In genomic region chr12:48852734-48853168, GRCh38 we compare ENCODE assay signal across 8 cellular contexts. TPM values are rescaled to one million over a fixed set of nuclear protein-coding genes. Genes with fewer than 3 reads are reported as not detected.
DNase-seq lines count a peak whose midpoint lies in the region; ATAC-seq and TF ChIP-seq lines count a peak whose summit lies in the region.

No MANE protein-coding gene starts in this region.

- H3K27ac Mint-ChIP-seq in natural killer cell: peak overlapping the region; percentile 99 to 100

- H3K9me3 Mint-ChIP-seq in natural killer cell: no peaks in the 10 kb centered on the region

- DNase-seq in GM06990 (ENCODE audit: extremely low read depth, insufficient read length) (no peak), natural killer cell (no peak), HuH-7 (ENCODE audit: low spot score) (no peak), NCI-H82 treated with DMSO at 0.1 percent for 48 hours (lab: John Stamatoyannopoulos, UW; ENCODE audit: unreplicated experiment) (no peak)

- H3K27me3 ChIP-seq in GM06990 (replicated peaks; ENCODE audit: control insufficient read depth, insufficient read depth, low read length): no peaks in the 10 kb centered on the region

- ATAC-seq in natural killer cell: no peak
- ATAC-seq in HG02678 (IDR thresholded peaks at IDR 0.05; ENCODE audit: unreplicated experiment): no peak
- no peak for ATAC-seq in HG03565 (IDR thresholded peaks at IDR 0.05; ENCODE audit: unreplicated experiment)

- H3K27me3 Mint-ChIP-seq in natural killer cell (ENCODE audit: low read depth in 2 of 2): no peaks in the 10 kb centered on the region

- H3K36me3 ChIP-seq in GM06990 (ENCODE audit: control insufficient read depth, insufficient read depth, low read length) (peaks cover 2% of the 10 kb centered on the region), KOPT-K1 (ENCODE audit: insufficient read depth, low read length) (peaks cover 31% of the 10 kb centered on the region)

- H3K27ac ChIP-seq in KOPT-K1 (ENCODE audit: low read depth, low read length, poor library complexity, severe bottlenecking): peak overlapping the region; percentile 97
- H3K27ac ChIP-seq in cingulate gyrus (ENCODE audit: low read depth, low read length): peak overlapping the region; percentile 13

- no peaks in the 10 kb centered on the region for H3K9me3 ChIP-seq in KOPT-K1 (ENCODE audit: insufficient read depth, low read length, poor library complexity, severe bottlenecking)

- peaks cover 42 to 45% of the 10 kb centered on the region in 2 donors for H3K4me1 Mint-ChIP-seq in natural killer cell

- no peak for TF ChIP-seq CTCF in GM06990 (IDR thresholded peaks at IDR 0.05; ENCODE audit: insufficient read depth, low read length, poor library complexity, severe bottlenecking)
- no peak for TF ChIP-seq CTCF in natural killer cell (IDR thresholded peaks at IDR 0.05)

- intact Hi-C loops in natural killer cell (cut with micrococcal nuclease): loop anchor here (1.0 to 2.0 kb wide), 5 partner anchors 14 to 136 kb away; partner anchors contain the start of gene WNT1

- H3K4me3 ChIP-seq in GM06990 (replicated peaks; ENCODE audit: low read depth, low read length): peak overlapping the region; percentile 97

- H3K36me3 Mint-ChIP-seq in natural killer cell: no peaks in the 10 kb centered on the region

- H3K4me3 Mint-ChIP-seq in natural killer cell: peak overlapping the region; percentile 100

RNA-seq across cellular contexts. Expression of gene DDX23, which starts 0.8 kb away (rescaled TPM):
- 100 to 1,000 TPM in 2 of 3 donors, 10 to 100 TPM in 1; 96.0 to 123 (median 104) TPM for total RNA-seq in natural killer cell

RNA-seq across cellular contexts. Expression of gene RND1, which starts 12.9 kb away (rescaled TPM):
- 1 to 10 TPM; 1.7 to 6.8 (median 5.6) TPM for total RNA-seq in natural killer cell

RNA-seq across cellular contexts. Expression of gene CACNB3, which starts 34.5 kb away (rescaled TPM):
- 10 to 100 TPM in 2 of 3 donors, 1 to 10 TPM in 1; 7.2 to 12.4 (median 12.2) TPM for total RNA-seq in natural killer cell
